8 cellular contexts compared by ENCODE assay signal in genomic region chr11:64778473-64779298, GRCh38. TPM values are rescaled to one million over a fixed set of nuclear protein-coding genes. Genes with fewer than 3 reads are reported as not detected.
DNase-seq lines count a peak whose midpoint lies in the region; ATAC-seq lines count a peak whose summit lies in the region.

SF1 (minus strand) TSS chr11:64778542; CDS start chr11:64778392, 150 bp downstream.

- ATAC-seq in GM19351 (IDR thresholded peaks at IDR 0.05; ENCODE audit: unreplicated experiment) (peak; percentile 82), HG03521 (IDR thresholded peaks at IDR 0.05; ENCODE audit: unreplicated experiment) (peak; percentile 67), left lobe of liver (peak; percentile 84)

- no peaks in the 10 kb centered on the region for H3K9me3 Mint-ChIP-seq in dendritic cell treated with granulocyte-macrophage colony-stimulating factor and Interleukin-4, amounts not matched to agents 40 ng/mL and 50 ng/mL, for 4 days

- DNase-seq in C1 segment of cervical spinal cord (lab: John Stamatoyannopoulos, UW) (peak; percentile 96 to 100 (median 99)), NCI-H748 (lab: John Stamatoyannopoulos, UW; ENCODE audit: unreplicated experiment) (peak; percentile 100), left lobe of liver (ENCODE audit: low spot score) (peak; percentile 99)
- peak; percentile 98 for DNase-seq in activated CD4-positive, alpha-beta T cell treated with anti-CD3 and anti-CD28 coated beads, Interleukin-2, amount 50 U/mL, for 1 hour
- DNase-seq in stimulated activated CD4-positive, alpha-beta T cell treated with anti-CD3 and anti-CD28 coated beads, Interleukin-2, amount 100 ng/mL, for 4 hours (ENCODE audit: low read depth): peak; percentile 99

- H3K4me1 Mint-ChIP-seq in dendritic cell treated with granulocyte-macrophage colony-stimulating factor and Interleukin-4, amounts not matched to agents 40 ng/mL and 50 ng/mL, for 4 days (ENCODE audit: low read depth): peaks cover 34% of the 10 kb centered on the region

- peaks cover 44% of the 10 kb centered on the region for H3K36me3 Mint-ChIP-seq in dendritic cell treated with granulocyte-macrophage colony-stimulating factor and Interleukin-4, amounts not matched to agents 40 ng/mL and 50 ng/mL, for 4 days (ENCODE audit: low read depth)

- intact Hi-C loops in dendritic cell treated with granulocyte-macrophage colony-stimulating factor and Interleukin-4, amounts not matched to agents 40 ng/mL and 50 ng/mL, for 4 days (cut with micrococcal nuclease): loop anchor here (1.0 to 5.0 kb wide), 2 partner anchors 25 to 36 kb away; partner anchors contain the start of genes MAP4K2 and RASGRP2

- H3K27ac Mint-ChIP-seq in dendritic cell treated with granulocyte-macrophage colony-stimulating factor and Interleukin-4, amounts not matched to agents 40 ng/mL and 50 ng/mL, for 4 days: peak within 1 kb of the TSS; percentile 95

- no peaks in the 10 kb centered on the region for H3K27me3 Mint-ChIP-seq in dendritic cell treated with granulocyte-macrophage colony-stimulating factor and Interleukin-4, amounts not matched to agents 40 ng/mL and 50 ng/mL, for 4 days

- peak within 1 kb of the TSS; percentile 84 for H3K4me3 Mint-ChIP-seq in dendritic cell treated with granulocyte-macrophage colony-stimulating factor and Interleukin-4, amounts not matched to agents 40 ng/mL and 50 ng/mL, for 4 days

RNA-seq across cellular contexts. Expression of gene SF1, which starts in this region (rescaled TPM):
- 104 TPM for total RNA-seq in left lobe of liver

Comparison
In these comparisons a context has a peak if more than half of its experiments do, and no peak if none do; other contexts are left out.
1. Peak in every context shown above with its lines: DNase-seq and ATAC-seq.